In the genomic region with DNA sequence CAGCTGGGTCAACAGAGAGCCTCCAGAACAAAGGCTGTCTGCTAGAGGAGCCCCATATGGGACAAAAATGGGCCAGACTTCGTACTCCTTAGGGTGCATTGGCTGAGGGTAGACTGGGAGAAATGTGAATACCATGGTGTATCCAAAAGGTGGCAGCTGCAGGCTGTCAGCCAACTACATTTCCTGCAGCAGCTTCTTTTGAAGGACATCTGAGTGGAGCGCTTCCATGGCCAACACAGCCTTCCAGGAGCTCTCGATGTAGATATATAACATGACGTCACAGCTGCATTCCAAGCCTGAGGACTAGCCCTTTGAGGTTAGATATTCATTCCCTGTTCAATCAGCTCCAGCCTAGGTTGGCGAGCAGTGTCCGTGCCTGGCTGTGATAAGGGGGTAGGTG, we compare ENCODE assay signal across 1 cellular context.
TF ChIP-seq lines count a peak whose summit lies in the region.

No MANE protein-coding gene starts in this region.

TF ChIP-seq in WTC11, 78 proteins besides CTCF, POLR2A, EP300 and RAD21 (continued from another document):
- TF ChIP-seq, protein P1, sequence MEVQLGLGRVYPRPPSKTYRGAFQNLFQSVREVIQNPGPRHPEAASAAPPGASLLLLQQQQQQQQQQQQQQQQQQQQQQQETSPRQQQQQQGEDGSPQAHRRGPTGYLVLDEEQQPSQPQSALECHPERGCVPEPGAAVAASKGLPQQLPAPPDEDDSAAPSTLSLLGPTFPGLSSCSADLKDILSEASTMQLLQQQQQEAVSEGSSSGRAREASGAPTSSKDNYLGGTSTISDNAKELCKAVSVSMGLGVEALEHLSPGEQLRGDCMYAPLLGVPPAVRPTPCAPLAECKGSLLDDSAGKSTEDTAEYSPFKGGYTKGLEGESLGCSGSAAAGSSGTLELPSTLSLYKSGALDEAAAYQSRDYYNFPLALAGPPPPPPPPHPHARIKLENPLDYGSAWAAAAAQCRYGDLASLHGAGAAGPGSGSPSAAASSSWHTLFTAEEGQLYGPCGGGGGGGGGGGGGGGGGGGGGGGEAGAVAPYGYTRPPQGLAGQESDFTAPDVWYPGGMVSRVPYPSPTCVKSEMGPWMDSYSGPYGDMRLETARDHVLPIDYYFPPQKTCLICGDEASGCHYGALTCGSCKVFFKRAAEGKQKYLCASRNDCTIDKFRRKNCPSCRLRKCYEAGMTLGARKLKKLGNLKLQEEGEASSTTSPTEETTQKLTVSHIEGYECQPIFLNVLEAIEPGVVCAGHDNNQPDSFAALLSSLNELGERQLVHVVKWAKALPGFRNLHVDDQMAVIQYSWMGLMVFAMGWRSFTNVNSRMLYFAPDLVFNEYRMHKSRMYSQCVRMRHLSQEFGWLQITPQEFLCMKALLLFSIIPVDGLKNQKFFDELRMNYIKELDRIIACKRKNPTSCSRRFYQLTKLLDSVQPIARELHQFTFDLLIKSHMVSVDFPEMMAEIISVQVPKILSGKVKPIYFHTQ (CRISPR knock-in tag; IDR thresholded peaks at IDR 0.05): no peak
- no peak for TF ChIP-seq JAZF1 (CRISPR knock-in tag; IDR thresholded peaks at IDR 0.05)
- no peak for TF ChIP-seq NR3C1 (CRISPR knock-in tag; conservative IDR thresholded peaks at IDR 0.05; ENCODE audit: low read depth)
- no peak for TF ChIP-seq NFE2L1 (CRISPR knock-in tag; IDR thresholded peaks at IDR 0.05)
- TF ChIP-seq, protein P2, sequence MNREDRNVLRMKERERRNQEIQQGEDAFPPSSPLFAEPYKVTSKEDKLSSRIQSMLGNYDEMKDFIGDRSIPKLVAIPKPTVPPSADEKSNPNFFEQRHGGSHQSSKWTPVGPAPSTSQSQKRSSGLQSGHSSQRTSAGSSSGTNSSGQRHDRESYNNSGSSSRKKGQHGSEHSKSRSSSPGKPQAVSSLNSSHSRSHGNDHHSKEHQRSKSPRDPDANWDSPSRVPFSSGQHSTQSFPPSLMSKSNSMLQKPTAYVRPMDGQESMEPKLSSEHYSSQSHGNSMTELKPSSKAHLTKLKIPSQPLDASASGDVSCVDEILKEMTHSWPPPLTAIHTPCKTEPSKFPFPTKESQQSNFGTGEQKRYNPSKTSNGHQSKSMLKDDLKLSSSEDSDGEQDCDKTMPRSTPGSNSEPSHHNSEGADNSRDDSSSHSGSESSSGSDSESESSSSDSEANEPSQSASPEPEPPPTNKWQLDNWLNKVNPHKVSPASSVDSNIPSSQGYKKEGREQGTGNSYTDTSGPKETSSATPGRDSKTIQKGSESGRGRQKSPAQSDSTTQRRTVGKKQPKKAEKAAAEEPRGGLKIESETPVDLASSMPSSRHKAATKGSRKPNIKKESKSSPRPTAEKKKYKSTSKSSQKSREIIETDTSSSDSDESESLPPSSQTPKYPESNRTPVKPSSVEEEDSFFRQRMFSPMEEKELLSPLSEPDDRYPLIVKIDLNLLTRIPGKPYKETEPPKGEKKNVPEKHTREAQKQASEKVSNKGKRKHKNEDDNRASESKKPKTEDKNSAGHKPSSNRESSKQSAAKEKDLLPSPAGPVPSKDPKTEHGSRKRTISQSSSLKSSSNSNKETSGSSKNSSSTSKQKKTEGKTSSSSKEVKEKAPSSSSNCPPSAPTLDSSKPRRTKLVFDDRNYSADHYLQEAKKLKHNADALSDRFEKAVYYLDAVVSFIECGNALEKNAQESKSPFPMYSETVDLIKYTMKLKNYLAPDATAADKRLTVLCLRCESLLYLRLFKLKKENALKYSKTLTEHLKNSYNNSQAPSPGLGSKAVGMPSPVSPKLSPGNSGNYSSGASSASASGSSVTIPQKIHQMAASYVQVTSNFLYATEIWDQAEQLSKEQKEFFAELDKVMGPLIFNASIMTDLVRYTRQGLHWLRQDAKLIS (CRISPR knock-in tag; IDR thresholded peaks at IDR 0.05; ENCODE audit: borderline replicate concordance): no peak
- TF ChIP-seq, protein P3, sequence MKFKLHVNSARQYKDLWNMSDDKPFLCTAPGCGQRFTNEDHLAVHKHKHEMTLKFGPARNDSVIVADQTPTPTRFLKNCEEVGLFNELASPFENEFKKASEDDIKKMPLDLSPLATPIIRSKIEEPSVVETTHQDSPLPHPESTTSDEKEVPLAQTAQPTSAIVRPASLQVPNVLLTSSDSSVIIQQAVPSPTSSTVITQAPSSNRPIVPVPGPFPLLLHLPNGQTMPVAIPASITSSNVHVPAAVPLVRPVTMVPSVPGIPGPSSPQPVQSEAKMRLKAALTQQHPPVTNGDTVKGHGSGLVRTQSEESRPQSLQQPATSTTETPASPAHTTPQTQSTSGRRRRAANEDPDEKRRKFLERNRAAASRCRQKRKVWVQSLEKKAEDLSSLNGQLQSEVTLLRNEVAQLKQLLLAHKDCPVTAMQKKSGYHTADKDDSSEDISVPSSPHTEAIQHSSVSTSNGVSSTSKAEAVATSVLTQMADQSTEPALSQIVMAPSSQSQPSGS (CRISPR knock-in tag; IDR thresholded peaks at IDR 0.05; ENCODE audit: borderline replicate concordance, low read depth): no peak
- no peak for TF ChIP-seq ESRRA (CRISPR knock-in tag; IDR thresholded peaks at IDR 0.05; ENCODE audit: borderline replicate concordance)
- TF ChIP-seq ZNF121 (CRISPR knock-in tag; IDR thresholded peaks at IDR 0.05): no peak
- TF ChIP-seq ZNF423 (CRISPR knock-in tag; IDR thresholded peaks at IDR 0.05): no peak
- TF ChIP-seq, protein P4, sequence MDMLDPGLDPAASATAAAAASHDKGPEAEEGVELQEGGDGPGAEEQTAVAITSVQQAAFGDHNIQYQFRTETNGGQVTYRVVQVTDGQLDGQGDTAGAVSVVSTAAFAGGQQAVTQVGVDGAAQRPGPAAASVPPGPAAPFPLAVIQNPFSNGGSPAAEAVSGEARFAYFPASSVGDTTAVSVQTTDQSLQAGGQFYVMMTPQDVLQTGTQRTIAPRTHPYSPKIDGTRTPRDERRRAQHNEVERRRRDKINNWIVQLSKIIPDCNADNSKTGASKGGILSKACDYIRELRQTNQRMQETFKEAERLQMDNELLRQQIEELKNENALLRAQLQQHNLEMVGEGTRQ (CRISPR knock-in tag; IDR thresholded peaks at IDR 0.05): no peak
- TF ChIP-seq ZBTB21 (CRISPR knock-in tag; IDR thresholded peaks at IDR 0.05; ENCODE audit: borderline replicate concordance): no peak
- TF ChIP-seq, protein P5, sequence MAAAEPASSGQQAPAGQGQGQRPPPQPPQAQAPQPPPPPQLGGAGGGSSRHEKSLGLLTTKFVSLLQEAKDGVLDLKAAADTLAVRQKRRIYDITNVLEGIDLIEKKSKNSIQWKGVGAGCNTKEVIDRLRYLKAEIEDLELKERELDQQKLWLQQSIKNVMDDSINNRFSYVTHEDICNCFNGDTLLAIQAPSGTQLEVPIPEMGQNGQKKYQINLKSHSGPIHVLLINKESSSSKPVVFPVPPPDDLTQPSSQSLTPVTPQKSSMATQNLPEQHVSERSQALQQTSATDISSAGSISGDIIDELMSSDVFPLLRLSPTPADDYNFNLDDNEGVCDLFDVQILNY (CRISPR knock-in tag; IDR thresholded peaks at IDR 0.05): no peak
